Comparison of ENCODE assay signal across 8 cellular contexts in the genomic region with DNA sequence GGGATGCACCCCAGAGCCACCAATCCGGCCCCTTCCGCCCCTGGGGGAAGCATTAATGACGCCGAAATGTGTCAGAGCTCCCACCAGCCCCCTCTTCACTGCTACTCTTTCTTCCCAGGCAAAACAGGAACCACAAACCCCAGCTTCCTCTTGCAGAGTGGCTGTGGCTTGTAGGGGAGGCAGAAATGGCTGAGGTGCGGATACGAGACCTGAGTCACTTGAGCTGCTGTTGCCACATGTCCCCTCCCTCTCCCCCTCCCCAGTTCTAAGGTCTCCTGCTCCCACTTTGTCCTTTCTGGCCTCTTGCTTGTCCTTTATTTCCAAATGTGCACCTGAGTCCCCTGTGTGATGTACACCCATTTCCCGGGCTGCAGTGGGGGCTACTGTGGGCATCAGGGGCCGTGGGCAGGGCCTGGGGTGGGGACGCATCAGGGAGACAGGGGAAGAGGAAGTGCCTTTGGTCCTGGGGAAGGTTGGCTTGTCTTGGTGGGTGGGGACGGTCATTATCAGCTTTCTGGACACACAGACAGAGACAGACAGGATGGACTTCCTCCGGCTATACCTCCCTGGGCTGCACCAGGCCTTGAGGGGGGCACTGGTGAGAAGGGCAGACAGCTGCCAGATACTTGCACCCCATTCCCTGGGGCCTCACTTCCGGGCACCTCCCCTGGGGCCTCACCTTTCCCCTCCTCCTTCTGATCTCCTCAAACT. TPM values are rescaled to one million over a fixed set of nuclear protein-coding genes. Genes with fewer than 3 reads are reported as not detected.
DNase-seq lines count a peak whose midpoint lies in the region; ATAC-seq and TF ChIP-seq lines count a peak whose summit lies in the region.

Gene APOBR (plus strand): TSS at position 503 of the 711 bp plus-strand sequence. CDS start 39 bp downstream, at position 542.

- H3K4me1 ChIP-seq in BLaER1 treated with 17β-estradiol and CSF1 and Interleukin-3, amounts not matched to agents 10 nM and 100 nM = peaks cover 54 to 85% (median 75%) of the 10 kb centered on the region in 10 experiments
- H3K4me1 ChIP-seq in OCI-LY1 (ENCODE audit: insufficient read depth, low read length, severe bottlenecking) = peaks cover 31% of the 10 kb centered on the region
- H3K4me1 ChIP-seq in right lobe of liver = peaks cover 0 to 10% (median 2%) of the 10 kb centered on the region in 4 donors

- H3K36me3 ChIP-seq in BLaER1 treated with 17β-estradiol and CSF1 and Interleukin-3, amounts not matched to agents 10 nM and 100 nM = peaks cover 8 to 38% (median 13%) of the 10 kb centered on the region in 11 experiments; a peak in 21 of 22 replicates
- H3K36me3 ChIP-seq in OCI-LY1 (ENCODE audit: insufficient read depth, low read length) = no peaks in the 10 kb centered on the region
- H3K36me3 ChIP-seq in right lobe of liver = no peaks in the 10 kb centered on the region

- peaks cover 0 to 35% (median 0%) of the 10 kb centered on the region in 11 experiments; a peak in 3 of 22 replicates for H4K20me1 ChIP-seq in BLaER1 treated with 17β-estradiol and CSF1 and Interleukin-3, amounts not matched to agents 10 nM and 100 nM
- H4K20me1 ChIP-seq in OCI-LY1 (ENCODE audit: insufficient read depth, low read length) = no peaks in the 10 kb centered on the region

- peak within 1 kb of the TSS; percentile 90 to 99 (median 96) for H3K4me2 ChIP-seq in BLaER1 treated with 17β-estradiol and CSF1 and Interleukin-3, amounts not matched to agents 10 nM and 100 nM
- H3K4me2 ChIP-seq in OCI-LY1 (ENCODE audit: low read length) = peak within 1 kb of the TSS; percentile 59

- no peaks in the 10 kb centered on the region for H3K9me2 ChIP-seq in OCI-LY1 (ENCODE audit: low read depth, low read length)

- H3K4me3 ChIP-seq in BLaER1 treated with 17β-estradiol and CSF1 and Interleukin-3, amounts not matched to agents 10 nM and 100 nM = peak within 1 kb of the TSS; percentile 86 to 97 (median 88)
- H3K4me3 ChIP-seq in OCI-LY1 (ENCODE audit: low read depth, low read length, poor library complexity, severe bottlenecking) (peak within 1 kb of the TSS; percentile 37), right lobe of liver (peak within 1 kb of the TSS; percentile 9 to 16 (median 14))

- intact Hi-C loops in right lobe of liver (cut with DNase I) = loop anchor here in 1 of 2 donors (10.0 kb wide), 1 partner anchor 61 kb away; the partner anchor contains the start of gene SGF29

- H3K79me2 ChIP-seq in OCI-LY1 (ENCODE audit: insufficient read depth, low read length) = no peaks in the 10 kb centered on the region

- peak within 1 kb of the TSS; percentile 89; the same call in 1 of the 2 replicates for H2AFZ ChIP-seq in OCI-LY1 (ENCODE audit: low read length)

- H3F3A ChIP-seq in OCI-LY1 (ENCODE audit: insufficient read depth, low read length) = no peaks in the 10 kb centered on the region

- no peaks in the 10 kb centered on the region for H3K9me3 ChIP-seq in BLaER1 treated with 17β-estradiol and CSF1 and Interleukin-3, amounts not matched to agents 10 nM and 100 nM (replicated peaks in 1 of 11)
- H3K9me3 ChIP-seq in OCI-LY1 (ENCODE audit: low read length) = no peaks in the 10 kb centered on the region
- no peaks in the 10 kb centered on the region for H3K9me3 ChIP-seq in right lobe of liver

- TF ChIP-seq CTCF in OCI-LY1 (IDR thresholded peaks at IDR 0.05; ENCODE audit: low read length) = no peak
- no peak for TF ChIP-seq CTCF in right lobe of liver (IDR thresholded peaks at IDR 0.05)

- peak within 1 kb of the TSS; percentile 91 to 97 (median 95) for H3K9ac ChIP-seq in BLaER1 treated with 17β-estradiol and CSF1 and Interleukin-3, amounts not matched to agents 10 nM and 100 nM
- H3K9ac ChIP-seq in OCI-LY1 (ENCODE audit: low read length) = peak within 1 kb of the TSS; percentile 41; the same call in 1 of the 2 replicates

- 32% methylated on average over 10 of the region's 12 CpGs for WGBS in right lobe of liver (ENCODE audit: insufficient coverage, low coverage, low lambda C conversion rate, missing lambda C conversion rate)

- peak within 1 kb of the TSS; percentile 84 to 99 (median 98) for H3K27ac ChIP-seq in BLaER1 treated with 17β-estradiol and CSF1 and Interleukin-3, amounts not matched to agents 10 nM and 100 nM
- H3K27ac ChIP-seq in OCI-LY1 (ENCODE audit: low read depth, low read length, poor library complexity, severe bottlenecking) (peak within 1 kb of the TSS; percentile 29), right lobe of liver (peak within 1 kb of the TSS; percentile 26 to 91 (median 57))

- ATAC-seq in GM21528 (IDR thresholded peaks at IDR 0.05; ENCODE audit: low FRiP score, unreplicated experiment) (peak; percentile 33), right lobe of liver (peak; percentile 5 to 18 (median 10))

- H3K27me3 ChIP-seq in BLaER1 treated with 17β-estradiol and CSF1 and Interleukin-3, amounts not matched to agents 10 nM and 100 nM = no peaks in the 10 kb centered on the region
- H3K27me3 ChIP-seq in OCI-LY1 (ENCODE audit: insufficient read depth, low read length) = no peaks in the 10 kb centered on the region
- H3K27me3 ChIP-seq in right lobe of liver = no peaks in the 10 kb centered on the region

- no peak for TF ChIP-seq POLR2A in right lobe of liver (IDR thresholded peaks at IDR 0.05)

- DNase-seq in activated T-helper 1 cell treated with Interleukin-2 at 50 U/mL for 16 hours (ENCODE audit: low read depth) = peak; percentile 79
- DNase-seq in right lobe of liver = peak in 2 of 3 donors; percentile 38 to 71
- peak; percentile 87 for DNase-seq in stimulated activated CD8-positive, alpha-beta memory T cell treated with anti-CD3 and anti-CD28 coated beads, Interleukin-4, amount 100 ng/mL, for 48 hours
- no peak for DNase-seq in COLO668 (lab: John Stamatoyannopoulos, UW; ENCODE audit: unreplicated experiment)
- DNase-seq in epidermal melanocyte (ENCODE audit: insufficient read length, low spot score) = no peak

RNA-seq across cellular contexts. Expression of gene APOBR, which starts in this region (rescaled TPM):
- total RNA-seq in right lobe of liver = 1 to 10 TPM in 4 of 6 experiments, under 1 TPM in 2; 0.57 to 2.2 (median 1.5) TPM

Comparison
In these comparisons a context has a peak if more than half of its experiments do, and no peak if none do; other contexts are left out.
1. H3K27ac ChIP-seq: peak in every context shown above with its lines; median percentile 98 in BLaER1 treated with 17β-estradiol and CSF1 and Interleukin-3, amounts not matched to agents 10 nM and 100 nM; 57 in right lobe of liver; 29 in OCI-LY1.
2. H3K4me3 ChIP-seq: peak in every context shown above with its lines; median percentile 88 in BLaER1 treated with 17β-estradiol and CSF1 and Interleukin-3, amounts not matched to agents 10 nM and 100 nM; 37 in OCI-LY1; 14 in right lobe of liver.
3. DNase-seq: peak in activated T-helper 1 cell treated with Interleukin-2 at 50 U/mL for 16 hours (single experiment), right lobe of liver (2 of 3) and stimulated activated CD8-positive, alpha-beta memory T cell treated with anti-CD3 and anti-CD28 coated beads, Interleukin-4, amount 100 ng/mL, for 48 hours (single experiment); none in COLO668 (single experiment) and epidermal melanocyte (single experiment).